Comparison of ENCODE assay signal across 8 cellular contexts in the genomic region with DNA sequence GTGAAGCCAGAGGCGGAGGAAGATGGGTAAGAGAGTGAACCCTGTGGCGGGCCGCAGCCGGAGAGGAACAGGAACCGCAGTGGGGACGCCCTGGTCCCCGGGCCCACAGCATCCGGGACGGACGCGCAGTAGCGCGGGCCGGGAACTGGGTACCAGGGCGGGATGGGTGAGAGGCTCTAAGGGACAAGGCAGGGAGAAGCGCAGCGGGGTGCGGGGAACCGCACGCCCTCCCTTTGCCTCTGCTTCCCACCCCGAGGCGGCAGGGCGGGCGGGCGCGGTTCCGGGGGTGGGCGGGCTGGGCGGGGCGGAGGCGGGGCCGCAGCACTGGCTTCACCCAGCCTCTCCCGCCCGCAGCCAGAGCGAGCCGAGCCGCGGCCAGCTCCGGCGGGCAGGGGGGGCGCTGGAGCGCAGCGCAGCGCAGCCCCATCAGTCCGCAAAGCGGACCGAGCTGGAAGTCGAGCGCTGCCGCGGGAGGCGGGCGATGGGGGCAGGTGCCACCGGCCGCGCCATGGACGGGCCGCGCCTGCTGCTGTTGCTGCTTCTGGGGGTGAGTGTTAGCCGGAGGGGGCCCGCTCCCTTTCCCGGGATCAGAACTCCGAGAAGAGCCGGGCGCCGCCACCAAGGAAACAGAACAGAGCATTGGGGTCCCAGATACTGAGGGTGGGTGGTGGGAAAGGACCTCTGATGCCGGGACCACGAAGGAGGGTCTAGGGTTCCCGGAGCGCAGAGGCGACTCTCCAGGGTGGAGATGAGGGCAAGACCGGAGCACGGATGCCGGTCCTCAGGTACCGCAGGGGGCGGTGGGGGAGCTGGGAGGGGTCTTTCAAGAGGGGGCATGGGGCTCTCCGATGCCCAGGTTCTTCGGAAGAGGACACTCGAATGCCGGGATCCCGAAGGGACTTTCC. TPM values are rescaled to one million over a fixed set of nuclear protein-coding genes. Genes with fewer than 3 reads are reported as not detected.
A peak's percentile ranks its signal among the peaks of the same experiment; 100 is the strongest.
DNase-seq lines count a peak whose midpoint lies in the region; ATAC-seq, FAIRE-seq and TF ChIP-seq lines count a peak whose summit lies in the region.

A gene with protein sequence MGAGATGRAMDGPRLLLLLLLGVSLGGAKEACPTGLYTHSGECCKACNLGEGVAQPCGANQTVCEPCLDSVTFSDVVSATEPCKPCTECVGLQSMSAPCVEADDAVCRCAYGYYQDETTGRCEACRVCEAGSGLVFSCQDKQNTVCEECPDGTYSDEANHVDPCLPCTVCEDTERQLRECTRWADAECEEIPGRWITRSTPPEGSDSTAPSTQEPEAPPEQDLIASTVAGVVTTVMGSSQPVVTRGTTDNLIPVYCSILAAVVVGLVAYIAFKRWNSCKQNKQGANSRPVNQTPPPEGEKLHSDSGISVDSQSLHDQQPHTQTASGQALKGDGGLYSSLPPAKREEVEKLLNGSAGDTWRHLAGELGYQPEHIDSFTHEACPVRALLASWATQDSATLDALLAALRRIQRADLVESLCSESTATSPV (plus strand): TSS at position 357 of the 905 bp plus-strand sequence. CDS start 125 bp downstream, at position 482.

- peak within 1 kb of the TSS; percentile 9 for H3K27ac Mint-ChIP-seq in stimulated activated memory B cell treated with anti-CD40 and anti-IgM and Interleukin-4, amounts not matched to agents 10 μg/mL and 1 μg/mL and 100 μg/mL, for 72 hours

- peaks cover 36% of the 10 kb centered on the region for H3K4me1 Mint-ChIP-seq in stimulated activated memory B cell treated with anti-CD40 and anti-IgM and Interleukin-4, amounts not matched to agents 10 μg/mL and 1 μg/mL and 100 μg/mL, for 72 hours

- H3K9me3 ChIP-seq in AG04450 (ENCODE audit: control insufficient read depth, insufficient read depth, low read length) = no peaks in the 10 kb centered on the region; the same call in 1 of the 2 replicates
- H3K9me3 ChIP-seq in effector memory CD4-positive, alpha-beta T cell (ENCODE audit: control insufficient read depth, low read length) = no peaks in the 10 kb centered on the region

- peaks cover 55% of the 10 kb centered on the region for H3K27me3 Mint-ChIP-seq in stimulated activated memory B cell treated with anti-CD40 and anti-IgM and Interleukin-4, amounts not matched to agents 10 μg/mL and 1 μg/mL and 100 μg/mL, for 72 hours

- no peak within 1 kb of the TSS for H3K27ac ChIP-seq in AG04450 (ENCODE audit: low read depth, low read length)
- H3K27ac ChIP-seq in effector memory CD4-positive, alpha-beta T cell (ENCODE audit: insufficient read depth, low read length, poor library complexity, severe bottlenecking) = peak within 1 kb of the TSS; percentile 23

- DNase-seq in AG04450 (ENCODE audit: low read depth, low spot score) (no peak), GM18507 (ENCODE audit: extremely low spot score, insufficient read length, low read depth) (peak; percentile 71), NCI-H1930 (lab: John Stamatoyannopoulos, UW) (peak; percentile 48 to 82), mesenteric fat pad (ENCODE audit: low spot score) (no peak), SHP77 (lab: John Stamatoyannopoulos, UW) (no peak)
- peak; percentile 28 to 37 for DNase-seq in activated CD4-positive, alpha-beta T cell treated with anti-CD3 and anti-CD28 coated beads, Interleukin-2, amount 50 U/mL, for 4 hours
- DNase-seq in effector memory CD4-positive, alpha-beta T cell = peak; percentile 36 to 46 (median 40)

- H3K36me3 ChIP-seq in effector memory CD4-positive, alpha-beta T cell (ENCODE audit: control insufficient read depth, insufficient read depth, low read length) = no peaks in the 10 kb centered on the region

- no peak for TF ChIP-seq CTCF in AG04450 (IDR thresholded peaks at IDR 0.05; ENCODE audit: low read depth, low read length)

- no peaks in the 10 kb centered on the region for H3K36me3 Mint-ChIP-seq in stimulated activated memory B cell treated with anti-CD40 and anti-IgM and Interleukin-4, amounts not matched to agents 10 μg/mL and 1 μg/mL and 100 μg/mL, for 72 hours

- POLR2A ChIA-PET in AG04450 (lab: Yijun Ruan, JAX) = no interaction called here

- H3K4me1 ChIP-seq in effector memory CD4-positive, alpha-beta T cell (ENCODE audit: control insufficient read depth, insufficient read depth, low read length, poor library complexity, severe bottlenecking) = peaks cover 33% of the 10 kb centered on the region

- H3K4me3 ChIP-seq in AG04450 (ENCODE audit: low read depth, low read length) = peak within 1 kb of the TSS; percentile 22; the same call in 1 of the 2 replicates
- peak within 1 kb of the TSS; percentile 60 for H3K4me3 ChIP-seq in effector memory CD4-positive, alpha-beta T cell (ENCODE audit: insufficient read depth, low read depth, low read length, poor library complexity, severe bottlenecking)

- H3K9me3 Mint-ChIP-seq in stimulated activated memory B cell treated with anti-CD40 and anti-IgM and Interleukin-4, amounts not matched to agents 10 μg/mL and 1 μg/mL and 100 μg/mL, for 72 hours = no peaks in the 10 kb centered on the region

- H3K4me3 Mint-ChIP-seq in stimulated activated memory B cell treated with anti-CD40 and anti-IgM and Interleukin-4, amounts not matched to agents 10 μg/mL and 1 μg/mL and 100 μg/mL, for 72 hours = peak within 1 kb of the TSS; percentile 85

- CTCF ChIA-PET in AG04450 (lab: Charles Lee) = interaction anchor here (0.6 to 1.6 kb wide), 7 partner anchors 10 to 263 kb away, joined by 3 to 10 read pairs (median 3); no protein-coding TSS in a partner anchor

- peaks cover 62% of the 10 kb centered on the region for H3K27me3 ChIP-seq in AG04450 (ENCODE audit: control insufficient read depth, insufficient read depth, low read length)
- H3K27me3 ChIP-seq in effector memory CD4-positive, alpha-beta T cell (replicated peaks; ENCODE audit: control insufficient read depth, insufficient read depth, low read length, poor library complexity, severe bottlenecking) = peaks cover 24% of the 10 kb centered on the region

- no peak for FAIRE-seq in GM18507 (lab: Jason Lieb, UNC)

- peak; percentile 80 for ATAC-seq in stimulated activated memory B cell treated with anti-CD40 and anti-IgM and Interleukin-4, amounts not matched to agents 10 μg/mL and 1 μg/mL and 100 μg/mL, for 72 hours

RNA-seq across cellular contexts. Expression of the gene that starts here (rescaled TPM):
- not detected in 2 replicates for polyA plus RNA-seq in AG04450 (2011; rRNA removed)
- polyA minus RNA-seq in AG04450 (2011; rRNA and poly(A)+ RNA removed) = not detected in 2 replicates
- 42.0 TPM for total RNA-seq in mesenteric fat pad

Comparison
In these comparisons a context has a peak if more than half of its experiments do, and no peak if none do; other contexts are left out.
1. DNase-seq: peak in GM18507 (single experiment), NCI-H1930 (2 of 2), activated CD4-positive, alpha-beta T cell treated with anti-CD3 and anti-CD28 coated beads, Interleukin-2, amount 50 U/mL, for 4 hours (2 of 2) and effector memory CD4-positive, alpha-beta T cell (3 of 3); none in AG04450 (single experiment), mesenteric fat pad (single experiment) and SHP77 (0 of 2).